Comparison of ENCODE assay signal across 8 cellular contexts in genomic region chr17:19513897-19514488, GRCh38. TPM values are rescaled to one million over a fixed set of nuclear protein-coding genes. Genes with fewer than 3 reads are reported as not detected.
DNase-seq lines count a peak whose midpoint lies in the region; ATAC-seq, FAIRE-seq and TF ChIP-seq lines count a peak whose summit lies in the region.

No MANE protein-coding gene starts in this region.

- H3K27ac ChIP-seq in cardiac muscle cell (no peak overlapping the region), psoas muscle (peak overlapping the region; percentile 40)

- WGBS in psoas muscle, 3 donors, result 3 to 8% (median 4%) methylated on average over 13 of the region's 13 CpGs

- FAIRE-seq in G401.6 (lab: Jason Lieb, UNC), result peak; percentile 93

- H3K9me3 ChIP-seq in MG63, result no peaks in the 10 kb centered on the region
- no peaks in the 10 kb centered on the region for H3K9me3 ChIP-seq in adipocyte (ENCODE audit: control insufficient read depth, low read length)
- no peaks in the 10 kb centered on the region for H3K9me3 ChIP-seq in cardiac muscle cell (ENCODE audit: low read depth)
- no peaks in the 10 kb centered on the region for H3K9me3 ChIP-seq in psoas muscle

- H3K9ac ChIP-seq in adipocyte (ENCODE audit: low read length), result no peak overlapping the region

- ATAC-seq in psoas muscle (peak; percentile 79 to 92 (median 81)), GM18519 (IDR thresholded peaks at IDR 0.05; ENCODE audit: low FRiP score, unreplicated experiment) (no peak)

- DNase-seq in MG63, result peak; percentile 41
- DNase-seq in SW 1271 (lab: John Stamatoyannopoulos, UW), result peak; percentile 60 to 87
- peak; percentile 88 for DNase-seq in adipocyte (ENCODE audit: low read depth)
- peak; percentile 75 to 82 for DNase-seq in cardiac muscle cell (ENCODE audit: low read depth in 1 of 2, low spot score in 1 of 2)
- peak; percentile 56 to 72 for DNase-seq in psoas muscle
- DNase-seq in NCI-H128 (lab: John Stamatoyannopoulos, UW; ENCODE audit: unreplicated experiment), result no peak

- H3K4me1 ChIP-seq in adipocyte (ENCODE audit: control insufficient read depth, insufficient read depth, low read length), result peaks cover 12% of the 10 kb centered on the region
- H3K4me1 ChIP-seq in cardiac muscle cell (ENCODE audit: low read depth), result peaks cover 4% of the 10 kb centered on the region
- peaks cover 6% of the 10 kb centered on the region for H3K4me1 ChIP-seq in psoas muscle

- H3K27me3 ChIP-seq in MG63 (no peaks in the 10 kb centered on the region), adipocyte (replicated peaks; ENCODE audit: control insufficient read depth, insufficient read depth, low read length) (no peaks in the 10 kb centered on the region), cardiac muscle cell (no peaks in the 10 kb centered on the region), psoas muscle (ENCODE audit: insufficient read depth in 3 of 3, low read length in 2 of 3) (no peaks in the 10 kb centered on the region)

- no peaks in the 10 kb centered on the region for H3K36me3 ChIP-seq in MG63
- H3K36me3 ChIP-seq in adipocyte (ENCODE audit: control insufficient read depth, insufficient read depth, low read length, severe bottlenecking), result no peaks in the 10 kb centered on the region
- no peaks in the 10 kb centered on the region for H3K36me3 ChIP-seq in cardiac muscle cell
- H3K36me3 ChIP-seq in psoas muscle (ENCODE audit: insufficient read depth in 1 of 2, low read depth in 1 of 2), result no peaks in the 10 kb centered on the region

- H3K4me3 ChIP-seq in MG63 (peak overlapping the region; percentile 27), adipocyte (ENCODE audit: low read length) (peak overlapping the region; percentile 11), cardiac muscle cell (no peak overlapping the region), psoas muscle (peak overlapping the region; percentile 5)

- peak; percentile 85 for TF ChIP-seq CTCF in cardiac muscle cell (IDR thresholded peaks at IDR 0.05; ENCODE audit: low read depth, low read length)
- peak; percentile 93 for TF ChIP-seq CTCF in psoas muscle (IDR thresholded peaks at IDR 0.05)

- intact Hi-C loops in psoas muscle (cut with DNase I), result loop anchor here (1.0 to 5.0 kb wide), 5 partner anchors 33 to 253 kb away; partner anchors contain the start of gene ALDH3A2 (in 1 of the 2)

RNA-seq across cellular contexts. Expression of gene SLC47A1, which starts 19.7 kb away (rescaled TPM):
- 8.1 and 12.0 TPM in 2 replicates for total RNA-seq in MG63 (2014; rRNA removed; shearing (Covaris generic); ENCODE audit: low replicate concordance)
- total RNA-seq in cardiac muscle cell (16.0 and 48.6 TPM in 2 replicates), psoas muscle (10 to 100 TPM; 27.7 to 57.3 (median 42.8) TPM)
- polyA plus RNA-seq in cardiac muscle cell (15.5 and 19.7 TPM in 2 replicates), psoas muscle (10 to 100 TPM; 13.0 to 29.1 (median 20.7) TPM)
